ENCODE assay signal across 12 cellular contexts in genomic region chr1:52059326-52059725, GRCh38. TPM values are rescaled to one million over a fixed set of nuclear protein-coding genes. Genes with fewer than 3 reads are reported as not detected.
DNase-seq lines count a peak whose midpoint lies in the region; ATAC-seq and TF ChIP-seq lines count a peak whose summit lies in the region.
"Had no signal": no experiment of that assay in that cellular context is flagged by ENCODE, and none has a peak within 500 bp of the region (broad histone marks: within the 10 kb centered on the region; RNA-seq: fewer than 3 reads in every experiment).

No MANE protein-coding gene starts in this region.

- H3K4me3 ChIP-seq in A673 (ENCODE audit: low read depth, low read length, poor library complexity, severe bottlenecking) = peak overlapping the region; percentile 10
- no peak overlapping the region for H3K4me3 ChIP-seq in foreskin fibroblast (ENCODE audit: low read depth in 1 of 2, low read length in 2 of 2)
- no peak overlapping the region for H3K4me3 ChIP-seq in CD8-positive, alpha-beta memory T cell (ENCODE audit: low read length)
- no peak overlapping the region for H3K4me3 ChIP-seq in tibial nerve
- H3K4me3 ChIP-seq: neural progenitor cell, Peyer's patch, upper lobe of left lung had no signal

- peak overlapping the region; percentile 31 for H3K27ac ChIP-seq in A673 (ENCODE audit: low read depth, low read length, poor library complexity, severe bottlenecking)
- H3K27ac ChIP-seq in CD8-positive, alpha-beta memory T cell (ENCODE audit: low read depth, low read length) = no peak overlapping the region
- peak overlapping the region in 1 of 4 donors; percentile 46 for H3K27ac ChIP-seq in tibial nerve
- H3K27ac ChIP-seq: neural progenitor cell, Peyer's patch had no signal

- TF ChIP-seq POLR2A in tibial nerve (IDR thresholded peaks at IDR 0.05) = no peak

- H3K9me3 Mint-ChIP-seq in WTC11 = no peaks in the 10 kb centered on the region
- no peaks in the 10 kb centered on the region for H3K9me3 Mint-ChIP-seq in CD8-positive, alpha-beta memory T cell
- H3K9me3 Mint-ChIP-seq: neural progenitor cell had no signal

- H3K36me3 Mint-ChIP-seq in WTC11 = peaks cover 42% of the 10 kb centered on the region
- H3K36me3 Mint-ChIP-seq in CD8-positive, alpha-beta memory T cell = peaks cover 6 to 63% (median 13%) of the 10 kb centered on the region in 3 donors

- peak overlapping the region; percentile 88 for H3K27ac Mint-ChIP-seq in WTC11
- H3K27ac Mint-ChIP-seq in CD8-positive, alpha-beta memory T cell = peak overlapping the region in 4 of 8 donors; percentile 30 to 58 (median 53)
- H3K27ac Mint-ChIP-seq: neural progenitor cell had no signal

- ATAC-seq in WTC11 = no peak

- BruUV-seq in A673 (replicated peaks; lab: Mats Ljungman, UMichigan) = no TSS peak

- no peaks in the 10 kb centered on the region for H3K9me3 ChIP-seq in A673 (ENCODE audit: low read depth, low read length, poor library complexity, severe bottlenecking)
- H3K9me3 ChIP-seq in CD8-positive, alpha-beta memory T cell (ENCODE audit: low read length) = no peaks in the 10 kb centered on the region
- no peaks in the 10 kb centered on the region for H3K9me3 ChIP-seq in tibial nerve
- H3K9me3 ChIP-seq: Peyer's patch, upper lobe of left lung had no signal

- H3K36me3 ChIP-seq in A673 (ENCODE audit: insufficient read depth, low read length, poor library complexity, severe bottlenecking) = peaks cover 41% of the 10 kb centered on the region
- H3K36me3 ChIP-seq in CD8-positive, alpha-beta memory T cell (ENCODE audit: insufficient read depth, low read length) = peaks cover 10% of the 10 kb centered on the region
- peaks cover 2 to 45% (median 12%) of the 10 kb centered on the region in 3 donors for H3K36me3 ChIP-seq in tibial nerve

- intact Hi-C loops in A673 (cut with micrococcal nuclease; ENCODE audit: unreplicated experiment) = no loop called here

- POLR2A ChIA-PET in A673 (lab: Charles Lee; ENCODE audit: low non-redundant PET) (no interaction called here), WTC11 (lab: Charles Lee) (no interaction called here)
- POLR2A ChIA-PET in CD8-positive, alpha-beta memory T cell (lab: Charles Lee) = no interaction called here

- peak; percentile 41 for DNase-seq in A673 (ENCODE audit: low spot score)
- DNase-seq in GM04503 (ENCODE audit: low read depth) = peak; percentile 39
- DNase-seq in WTC11 (ENCODE audit: low spot score) = no peak
- DNase-seq in foreskin fibroblast = peak; percentile 24 to 62
- no peak for DNase-seq in DMS53 (lab: John Stamatoyannopoulos, UW)
- no peak for DNase-seq in GM19238 (ENCODE audit: insufficient read length, low spot score)
- DNase-seq in CD8-positive, alpha-beta memory T cell = no peak
- no peak for DNase-seq in tibial nerve (ENCODE audit: low spot score in 2 of 2)
- DNase-seq: NCI-H146, Peyer's patch, upper lobe of left lung had no signal

- no peak for TF ChIP-seq EP300 in tibial nerve (IDR thresholded peaks at IDR 0.05)

- no peaks in the 10 kb centered on the region for H3K27me3 ChIP-seq in A673 (replicated peaks; ENCODE audit: insufficient read depth, low read depth, low read length, poor library complexity)
- H3K27me3 ChIP-seq in CD8-positive, alpha-beta memory T cell (ENCODE audit: insufficient read depth, low read length, poor library complexity, severe bottlenecking) = no peaks in the 10 kb centered on the region
- no peaks in the 10 kb centered on the region for H3K27me3 ChIP-seq in tibial nerve
- H3K27me3 ChIP-seq: neural progenitor cell, Peyer's patch, upper lobe of left lung had no signal

- no peak overlapping the region; the same call in 1 of the 2 replicates for H3K4me3 Mint-ChIP-seq in WTC11
- H3K4me3 Mint-ChIP-seq in CD8-positive, alpha-beta memory T cell = peak overlapping the region in 1 of 7 donors; percentile 83
- H3K4me3 Mint-ChIP-seq: neural progenitor cell had no signal

- CTCF ChIA-PET in A673 (lab: Charles Lee) = no interaction called here
- CTCF ChIA-PET in WTC11 (lab: Charles Lee) = no interaction called here
- CTCF ChIA-PET in CD8-positive, alpha-beta memory T cell (lab: Charles Lee) = no interaction called here

- H3K27me3 Mint-ChIP-seq in WTC11 (ENCODE audit: low read depth) = no peaks in the 10 kb centered on the region
- H3K27me3 Mint-ChIP-seq in CD8-positive, alpha-beta memory T cell = no peaks in the 10 kb centered on the region

- no peak for TF ChIP-seq CTCF in A673 (conservative IDR thresholded peaks at IDR 0.05; ENCODE audit: low read depth, low read length)
- TF ChIP-seq CTCF in WTC11 (IDR thresholded peaks at IDR 0.05) = no peak
- no peak for TF ChIP-seq CTCF in foreskin fibroblast (IDR thresholded peaks at IDR 0.05; ENCODE audit: low read depth, low read length)
- TF ChIP-seq CTCF in tibial nerve (IDR thresholded peaks at IDR 0.05) = no peak

- H3K4me1 Mint-ChIP-seq in WTC11 = peaks cover 20% of the 10 kb centered on the region
- peaks cover 45 to 71% (median 71%) of the 10 kb centered on the region in 3 donors for H3K4me1 Mint-ChIP-seq in CD8-positive, alpha-beta memory T cell

- H3K4me1 ChIP-seq in A673 (ENCODE audit: insufficient read depth, low read length, poor library complexity, severe bottlenecking) = peaks cover 21% of the 10 kb centered on the region
- peaks cover 27% of the 10 kb centered on the region for H3K4me1 ChIP-seq in CD8-positive, alpha-beta memory T cell (ENCODE audit: insufficient read depth, low read length)
- H3K4me1 ChIP-seq in tibial nerve = peaks cover 0 to 43% (median 28%) of the 10 kb centered on the region in 4 donors

TF ChIP-seq in WTC11, 78 proteins besides CTCF, POLR2A, EP300 and RAD21 (continues in another document):
- TF ChIP-seq ZNF423 (CRISPR knock-in tag; IDR thresholded peaks at IDR 0.05) = no peak
- TF ChIP-seq CBFB (CRISPR knock-in tag; IDR thresholded peaks at IDR 0.05; ENCODE audit: low read depth) = no peak
- TF ChIP-seq JUN (CRISPR knock-in tag; IDR thresholded peaks at IDR 0.05) = no peak
- no peak for TF ChIP-seq ZNF263 (CRISPR knock-in tag; IDR thresholded peaks at IDR 0.05; ENCODE audit: low read depth)
- no peak for TF ChIP-seq NFATC4 (CRISPR knock-in tag; IDR thresholded peaks at IDR 0.05)
- TF ChIP-seq ZNF416 (CRISPR knock-in tag; IDR thresholded peaks at IDR 0.05) = no peak
- TF ChIP-seq ZNF671 (CRISPR knock-in tag; IDR thresholded peaks at IDR 0.05) = no peak
- no peak for TF ChIP-seq CREM (CRISPR knock-in tag; IDR thresholded peaks at IDR 0.05)
- TF ChIP-seq SP1 (CRISPR knock-in tag; conservative IDR thresholded peaks at IDR 0.05) = no peak
- TF ChIP-seq, protein P1, sequence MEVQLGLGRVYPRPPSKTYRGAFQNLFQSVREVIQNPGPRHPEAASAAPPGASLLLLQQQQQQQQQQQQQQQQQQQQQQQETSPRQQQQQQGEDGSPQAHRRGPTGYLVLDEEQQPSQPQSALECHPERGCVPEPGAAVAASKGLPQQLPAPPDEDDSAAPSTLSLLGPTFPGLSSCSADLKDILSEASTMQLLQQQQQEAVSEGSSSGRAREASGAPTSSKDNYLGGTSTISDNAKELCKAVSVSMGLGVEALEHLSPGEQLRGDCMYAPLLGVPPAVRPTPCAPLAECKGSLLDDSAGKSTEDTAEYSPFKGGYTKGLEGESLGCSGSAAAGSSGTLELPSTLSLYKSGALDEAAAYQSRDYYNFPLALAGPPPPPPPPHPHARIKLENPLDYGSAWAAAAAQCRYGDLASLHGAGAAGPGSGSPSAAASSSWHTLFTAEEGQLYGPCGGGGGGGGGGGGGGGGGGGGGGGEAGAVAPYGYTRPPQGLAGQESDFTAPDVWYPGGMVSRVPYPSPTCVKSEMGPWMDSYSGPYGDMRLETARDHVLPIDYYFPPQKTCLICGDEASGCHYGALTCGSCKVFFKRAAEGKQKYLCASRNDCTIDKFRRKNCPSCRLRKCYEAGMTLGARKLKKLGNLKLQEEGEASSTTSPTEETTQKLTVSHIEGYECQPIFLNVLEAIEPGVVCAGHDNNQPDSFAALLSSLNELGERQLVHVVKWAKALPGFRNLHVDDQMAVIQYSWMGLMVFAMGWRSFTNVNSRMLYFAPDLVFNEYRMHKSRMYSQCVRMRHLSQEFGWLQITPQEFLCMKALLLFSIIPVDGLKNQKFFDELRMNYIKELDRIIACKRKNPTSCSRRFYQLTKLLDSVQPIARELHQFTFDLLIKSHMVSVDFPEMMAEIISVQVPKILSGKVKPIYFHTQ (CRISPR knock-in tag; IDR thresholded peaks at IDR 0.05) = no peak

RNA-seq across cellular contexts. Expression of gene BTF3L4, which starts 3.2 kb away (rescaled TPM):
- total RNA-seq in A673 (2021) (84.4 and 87.0 TPM in 2 replicates), WTC11 (2021) (74.7 to 89.4 TPM (median 79.0 TPM) in 3 replicates), tibial nerve (10 to 100 TPM; 30.6 to 46.5 (median 37.5) TPM)
- total RNA-seq in CD8-positive, alpha-beta memory T cell = 10 to 100 TPM; 31.8 to 32.4 TPM
- 55.0 TPM for polyA plus RNA-seq in CD8-positive, alpha-beta memory T cell

RNA-seq across cellular contexts. Expression of gene TXNDC12, which starts 4.3 kb away (rescaled TPM):
- 56.0 and 70.1 TPM in 2 replicates for total RNA-seq in A673 (2021)
- 80.6 to 89.2 TPM (median 80.9 TPM) in 3 replicates for total RNA-seq in WTC11 (2021)
- total RNA-seq in CD8-positive, alpha-beta memory T cell = 10 to 100 TPM; 29.9 to 34.7 TPM
- polyA plus RNA-seq in CD8-positive, alpha-beta memory T cell = 86.5 TPM
- 10 to 100 TPM; 32.7 to 65.6 (median 37.4) TPM for total RNA-seq in tibial nerve

RNA-seq across cellular contexts. Expression of gene KTI12, which starts 25.7 kb away (rescaled TPM):
- total RNA-seq in A673 (2021) (12.4 and 17.1 TPM in 2 replicates), WTC11 (2021) (9.4 to 10.1 TPM (median 9.9 TPM) in 3 replicates), tibial nerve (10 to 100 TPM in 2 of 4 donors, 1 to 10 TPM in 2; 9.4 to 21.4 (median 10.7) TPM)
- 10 to 100 TPM; 16.4 to 18.1 TPM for total RNA-seq in CD8-positive, alpha-beta memory T cell
- 38.8 TPM for polyA plus RNA-seq in CD8-positive, alpha-beta memory T cell

Comparison
In these comparisons a context has a peak if more than half of its experiments do, and no peak if none do; other contexts are left out.
1. DNase-seq: peak in A673 (single experiment), GM04503 (single experiment) and foreskin fibroblast (2 of 2); none in WTC11 (single experiment), DMS53 (single experiment), GM19238 (single experiment), CD8-positive, alpha-beta memory T cell (0 of 5) and tibial nerve (0 of 2).